ENCODE assay signal across 18 cellular contexts in genomic region chr5:173155912-173156311, GRCh38. TPM values are rescaled to one million over a fixed set of nuclear protein-coding genes. Genes with fewer than 3 reads are reported as not detected.
DNase-seq lines count a peak whose midpoint lies in the region; TF ChIP-seq lines count a peak whose summit lies in the region.
"Had no signal": no experiment of that assay in that cellular context is flagged by ENCODE, and none has a peak within 500 bp of the region (broad histone marks: within the 10 kb centered on the region; RNA-seq: fewer than 3 reads in every experiment).

No MANE protein-coding gene starts in this region.

- no peak overlapping the region for H4K91ac ChIP-seq in mesenchymal stem cell (ENCODE audit: low read length)

- no peaks in the 10 kb centered on the region for H3K9me3 ChIP-seq in effector memory CD4-positive, alpha-beta T cell (ENCODE audit: control insufficient read depth, low read length)
- H3K9me3 ChIP-seq in mesenchymal stem cell (ENCODE audit: control insufficient read depth, low read length), result no peaks in the 10 kb centered on the region
- H3K9me3 ChIP-seq: BLaER1 treated with 17β-estradiol and CSF1 and Interleukin-3, amounts not matched to agents 10 nM and 100 nM had no signal

- no peak overlapping the region for H2BK120ac ChIP-seq in mesenchymal stem cell (ENCODE audit: low read depth, low read length)

- no peak overlapping the region for H3K23ac ChIP-seq in mesenchymal stem cell (ENCODE audit: low read length in 2 of 2)

- no peaks in the 10 kb centered on the region for H3K4me1 ChIP-seq in effector memory CD4-positive, alpha-beta T cell (ENCODE audit: control insufficient read depth, insufficient read depth, low read length, poor library complexity, severe bottlenecking)
- H3K4me1 ChIP-seq in mesenchymal stem cell (ENCODE audit: control insufficient read depth, insufficient read depth, low read depth, low read length), result no peaks in the 10 kb centered on the region

- no peak overlapping the region for H2AFZ ChIP-seq in mesenchymal stem cell (ENCODE audit: low read depth, low read length)

- CTCF ChIA-PET in GM10248 (lab: Yijun Ruan, JAX), result interaction anchor here (1.7 kb wide), 1 partner anchor 11 kb away, joined by 5 read pairs; the partner anchor contains the start of gene BNIP1

- 50% methylated on average over 1 of the region's 2 CpGs for WGBS in mesenchymal stem cell

- H4K8ac ChIP-seq in mesenchymal stem cell (ENCODE audit: low read length), result no peak overlapping the region

- H2AK5ac ChIP-seq in mesenchymal stem cell (ENCODE audit: low read length, severe bottlenecking), result no peak overlapping the region

- no peak overlapping the region for H2BK12ac ChIP-seq in mesenchymal stem cell (ENCODE audit: low read length in 2 of 2)

- no peak overlapping the region for H2BK15ac ChIP-seq in mesenchymal stem cell (ENCODE audit: low read depth, poor library complexity, severe bottlenecking)

- no peak overlapping the region for H2BK5ac ChIP-seq in mesenchymal stem cell (ENCODE audit: low read depth, low read length, poor library complexity, severe bottlenecking)

- no peak overlapping the region for H3K4me2 ChIP-seq in mesenchymal stem cell (ENCODE audit: low read length, poor library complexity, severe bottlenecking)
- H3K4me2 ChIP-seq: BLaER1 treated with 17β-estradiol and CSF1 and Interleukin-3, amounts not matched to agents 10 nM and 100 nM had no signal

- TF ChIP-seq CTCF in GM10248 (IDR thresholded peaks at IDR 0.05; ENCODE audit: control extremely low read depth, extremely low read depth, low read depth, missing control alignments), result no peak

- POLR2A ChIA-PET in GM10248 (lab: Yijun Ruan, JAX), result no interaction called here

- H3K27ac ChIP-seq in caudate nucleus (ENCODE audit: low read depth, low read length), result peak overlapping the region; percentile 82
- no peak overlapping the region for H3K27ac ChIP-seq in effector memory CD4-positive, alpha-beta T cell (ENCODE audit: insufficient read depth, low read length, poor library complexity, severe bottlenecking)
- no peak overlapping the region for H3K27ac ChIP-seq in mesenchymal stem cell (ENCODE audit: low read length, poor library complexity, severe bottlenecking)
- H3K27ac ChIP-seq: BLaER1 treated with 17β-estradiol and CSF1 and Interleukin-3, amounts not matched to agents 10 nM and 100 nM had no signal

- H3K14ac ChIP-seq in mesenchymal stem cell (ENCODE audit: low read length in 2 of 2), result no peak overlapping the region

- H3K9ac ChIP-seq in mesenchymal stem cell (ENCODE audit: low read length), result no peak overlapping the region

- no peak overlapping the region for H3K18ac ChIP-seq in mesenchymal stem cell (ENCODE audit: low read depth in 1 of 2, low read length in 2 of 2)

- H3K4me3 ChIP-seq in effector memory CD4-positive, alpha-beta T cell (ENCODE audit: insufficient read depth, low read depth, low read length, poor library complexity, severe bottlenecking), result no peak overlapping the region
- H3K4me3 ChIP-seq in mesenchymal stem cell (ENCODE audit: insufficient read depth in 1 of 2, low read depth in 1 of 2, low read length in 2 of 2), result no peak overlapping the region
- H3K4me3 ChIP-seq: BLaER1 treated with 17β-estradiol and CSF1 and Interleukin-3, amounts not matched to agents 10 nM and 100 nM; GM12878 had no signal

- peaks cover 50% of the 10 kb centered on the region for H3K36me3 ChIP-seq in effector memory CD4-positive, alpha-beta T cell (ENCODE audit: control insufficient read depth, insufficient read depth, low read length)
- H3K36me3 ChIP-seq in mesenchymal stem cell (ENCODE audit: control insufficient read depth in 1 of 2, insufficient read depth in 2 of 2, low read depth in 1 of 2, low read length in 2 of 2), result peaks cover 44 to 71% of the 10 kb centered on the region in 2 experiments

- H3K4ac ChIP-seq in mesenchymal stem cell (ENCODE audit: low read depth in 1 of 2, low read length in 2 of 2), result no peak overlapping the region

- H3K27me3 ChIP-seq in effector memory CD4-positive, alpha-beta T cell (replicated peaks; ENCODE audit: control insufficient read depth, insufficient read depth, low read length, poor library complexity, severe bottlenecking), result no peaks in the 10 kb centered on the region
- no peaks in the 10 kb centered on the region for H3K27me3 ChIP-seq in mesenchymal stem cell (ENCODE audit: control insufficient read depth in 1 of 2, insufficient read depth in 1 of 2, low read length in 2 of 2)
- H3K27me3 ChIP-seq: BLaER1 treated with 17β-estradiol and CSF1 and Interleukin-3, amounts not matched to agents 10 nM and 100 nM had no signal

- peaks cover 14% of the 10 kb centered on the region for H3K79me1 ChIP-seq in mesenchymal stem cell (replicated peaks; ENCODE audit: low read length, poor library complexity, severe bottlenecking)

- DNase-seq in Ammon's horn (ENCODE audit: low spot score), result peak; percentile 80
- DNase-seq in caudate nucleus (lab: John Stamatoyannopoulos, UW), result peak in 38 of 61 donors; percentile 7 to 66 (median 34)
- peak; percentile 41 for DNase-seq in inferior parietal cortex (ENCODE audit: extremely low spot score)
- DNase-seq in occipital lobe (lab: John Stamatoyannopoulos, UW), result peak; percentile 21
- DNase-seq in effector memory CD4-positive, alpha-beta T cell, result no peak
- DNase-seq in mesenchymal stem cell, result no peak
- no peak for DNase-seq in DMS79 treated with DMSO at 0.1 percent for 48 hours (lab: John Stamatoyannopoulos, UW)
- DNase-seq in GM10248 (ENCODE audit: extremely low spot score), result no peak
- DNase-seq: 8988T; NCI-H1436; NCI-H2081 treated with DMSO at 0.1 percent for 48 hours; NCI-H226; NCI-H526 treated with DMSO at 0.1 percent for 48 hours; NK-92 treated with Interleukin-12 subunit alpha and Interleukin-12 subunit beta, amount 100 ng/mL, for 24 hours; OCI-M1; RPMI8226 had no signal

RNA-seq across cellular contexts. Expression of gene BNIP1, which starts 11.6 kb away (rescaled TPM):
- total RNA-seq in occipital lobe, result 15.6 TPM
- polyA plus RNA-seq in mesenchymal stem cell (2013, experiment 1 of 2), result 14.8 TPM
- 14.6 TPM for polyA plus RNA-seq in mesenchymal stem cell (2013, experiment 2 of 2)

Comparison
In these comparisons a context has a peak if more than half of its experiments do, and no peak if none do; other contexts are left out.
1. DNase-seq: peak in Ammon's horn (single experiment), caudate nucleus (38 of 61), inferior parietal cortex (single experiment) and occipital lobe (single experiment); none in effector memory CD4-positive, alpha-beta T cell (0 of 3), mesenchymal stem cell (single experiment), DMS79 treated with DMSO at 0.1 percent for 48 hours (single experiment) and GM10248 (single experiment).